In genomic region chr14:104816678-104816945, GRCh38 we compare ENCODE assay signal across 8 cellular contexts. TPM values are rescaled to one million over a fixed set of nuclear protein-coding genes. Genes with fewer than 3 reads are reported as not detected.
DNase-seq lines count a peak whose midpoint lies in the region; ATAC-seq, FAIRE-seq and TF ChIP-seq lines count a peak whose summit lies in the region.

No MANE protein-coding gene starts in this region.

- H3K36me3 ChIP-seq in BLaER1 treated with 17β-estradiol and CSF1 and Interleukin-3, amounts not matched to agents 10 nM and 100 nM, result peaks cover 0 to 12% (median 9%) of the 10 kb centered on the region in 11 experiments; a peak in 12 of 22 replicates
- no peaks in the 10 kb centered on the region for H3K36me3 ChIP-seq in colonic mucosa

- peaks cover 0 to 13% (median 0%) of the 10 kb centered on the region in 11 experiments; a peak in 8 of 22 replicates for H4K20me1 ChIP-seq in BLaER1 treated with 17β-estradiol and CSF1 and Interleukin-3, amounts not matched to agents 10 nM and 100 nM

- no peak for ATAC-seq in natural killer cell treated with Interleukin-12 subunit alpha and Interleukin-12 subunit beta and Interleukin-15 and Interleukin-18, amount 100 ng/mL, for 72 hours
- ATAC-seq in HG03565 (IDR thresholded peaks at IDR 0.05; ENCODE audit: unreplicated experiment), result no peak

- peak overlapping the region; percentile 94 to 95 (median 94) for H3K27ac Mint-ChIP-seq in IgD-negative memory B cell
- H3K27ac Mint-ChIP-seq in natural killer cell treated with Interleukin-12 subunit alpha and Interleukin-12 subunit beta and Interleukin-15 and Interleukin-18, amount 100 ng/mL, for 72 hours, result peak overlapping the region; percentile 81 to 84

- H3K27me3 Mint-ChIP-seq in IgD-negative memory B cell, result no peaks in the 10 kb centered on the region
- no peaks in the 10 kb centered on the region for H3K27me3 Mint-ChIP-seq in natural killer cell treated with Interleukin-12 subunit alpha and Interleukin-12 subunit beta and Interleukin-15 and Interleukin-18, amount 100 ng/mL, for 72 hours

- no peaks in the 10 kb centered on the region for H3K27me3 ChIP-seq in BLaER1 treated with 17β-estradiol and CSF1 and Interleukin-3, amounts not matched to agents 10 nM and 100 nM
- no peaks in the 10 kb centered on the region for H3K27me3 ChIP-seq in colonic mucosa

- H3K4me1 ChIP-seq in BLaER1 treated with 17β-estradiol and CSF1 and Interleukin-3, amounts not matched to agents 10 nM and 100 nM, result peaks cover 25 to 35% (median 29%) of the 10 kb centered on the region in 10 experiments
- H3K4me1 ChIP-seq in colonic mucosa, result peaks cover 7% of the 10 kb centered on the region

- H3K36me3 Mint-ChIP-seq in IgD-negative memory B cell, result peaks cover 2% of the 10 kb centered on the region
- H3K36me3 Mint-ChIP-seq in natural killer cell treated with Interleukin-12 subunit alpha and Interleukin-12 subunit beta and Interleukin-15 and Interleukin-18, amount 100 ng/mL, for 72 hours, result no peaks in the 10 kb centered on the region

- no peak for FAIRE-seq in HTR-8/SVneo (lab: Jason Lieb, UNC)

- H3K9ac ChIP-seq in BLaER1 treated with 17β-estradiol and CSF1 and Interleukin-3, amounts not matched to agents 10 nM and 100 nM, result peak overlapping the region; percentile 80 to 99 (median 93)
- H3K9ac ChIP-seq in colonic mucosa (ENCODE audit: low read depth in 2 of 2, low read length in 2 of 2), result peak overlapping the region; percentile 76 to 96

- no peaks in the 10 kb centered on the region for H3K9me3 Mint-ChIP-seq in IgD-negative memory B cell
- H3K9me3 Mint-ChIP-seq in natural killer cell treated with Interleukin-12 subunit alpha and Interleukin-12 subunit beta and Interleukin-15 and Interleukin-18, amount 100 ng/mL, for 72 hours, result no peaks in the 10 kb centered on the region

- DNase-seq in colonic mucosa (no peak), germinal center (ENCODE audit: low spot score) (no peak), HTR-8/SVneo (ENCODE audit: insufficient read length, low spot score) (no peak), SK-N-DZ (ENCODE audit: low spot score) (no peak)
- no peak for DNase-seq in natural killer cell treated with Interleukin-12 subunit alpha and Interleukin-12 subunit beta and Interleukin-15 and Interleukin-18, amount 100 ng/mL, for 72 hours (ENCODE audit: low spot score)

- peak overlapping the region; percentile 92 to 97 (median 94) for H3K4me3 Mint-ChIP-seq in IgD-negative memory B cell
- H3K4me3 Mint-ChIP-seq in natural killer cell treated with Interleukin-12 subunit alpha and Interleukin-12 subunit beta and Interleukin-15 and Interleukin-18, amount 100 ng/mL, for 72 hours, result peak overlapping the region; percentile 91

- H3K27ac ChIP-seq in BLaER1 treated with 17β-estradiol and CSF1 and Interleukin-3, amounts not matched to agents 10 nM and 100 nM, result peak overlapping the region; percentile 52 to 99 (median 95)
- peak overlapping the region; percentile 97 for H3K27ac ChIP-seq in colonic mucosa

- intact Hi-C loops in colonic mucosa (cut with DNase I), result no loop called here

- H3K4me2 ChIP-seq in BLaER1 treated with 17β-estradiol and CSF1 and Interleukin-3, amounts not matched to agents 10 nM and 100 nM, result peak overlapping the region; percentile 96 to 100 (median 98)

- H3K9me3 ChIP-seq in BLaER1 treated with 17β-estradiol and CSF1 and Interleukin-3, amounts not matched to agents 10 nM and 100 nM (replicated peaks in 1 of 11), result peaks cover 0 to 8% (median 7%) of the 10 kb centered on the region in 11 experiments; a peak in 10 of 22 replicates
- no peaks in the 10 kb centered on the region for H3K9me3 ChIP-seq in colonic mucosa

- H3K4me3 ChIP-seq in BLaER1 treated with 17β-estradiol and CSF1 and Interleukin-3, amounts not matched to agents 10 nM and 100 nM, result peak overlapping the region; percentile 70 to 97 (median 86)
- peak overlapping the region; percentile 86 for H3K4me3 ChIP-seq in colonic mucosa

- peaks cover 7 to 17% (median 14%) of the 10 kb centered on the region in 3 donors for H3K4me1 Mint-ChIP-seq in IgD-negative memory B cell
- peaks cover 4 to 14% of the 10 kb centered on the region in 2 donors for H3K4me1 Mint-ChIP-seq in natural killer cell treated with Interleukin-12 subunit alpha and Interleukin-12 subunit beta and Interleukin-15 and Interleukin-18, amount 100 ng/mL, for 72 hours (ENCODE audit: low read depth in 2 of 2)

- no peak for TF ChIP-seq CTCF in colonic mucosa (IDR thresholded peaks at IDR 0.05)

RNA-seq across cellular contexts. Expression of gene ZBTB42, which starts 15.7 kb away (rescaled TPM):
- 1.0 TPM for polyA plus RNA-seq in IgD-negative memory B cell
- total RNA-seq in colonic mucosa, result 1 to 10 TPM; 6.6 to 7.0 TPM
- 1 to 10 TPM; 1.3 to 3.0 TPM for total RNA-seq in natural killer cell treated with Interleukin-12 subunit alpha and Interleukin-12 subunit beta and Interleukin-15 and Interleukin-18, amount 100 ng/mL, for 72 hours
- polyA plus RNA-seq in SK-N-DZ (2014; cell fraction: cytosol; rRNA removed), result 0.92 and 1.4 TPM in 2 replicates
- polyA plus RNA-seq in SK-N-DZ (2014; cell fraction: nucleus; rRNA removed), result 0.95 and 1.6 TPM in 2 replicates

RNA-seq across cellular contexts. Expression of gene AKT1, which starts 21.1 kb away (rescaled TPM):
- polyA plus RNA-seq in IgD-negative memory B cell, result 8.2 TPM
- 100 to 1,000 TPM; 117 to 181 TPM for total RNA-seq in colonic mucosa
- 100 to 1,000 TPM; 128 to 229 TPM for total RNA-seq in natural killer cell treated with Interleukin-12 subunit alpha and Interleukin-12 subunit beta and Interleukin-15 and Interleukin-18, amount 100 ng/mL, for 72 hours
- polyA plus RNA-seq in SK-N-DZ (2014; cell fraction: cytosol; rRNA removed), result 70.4 and 70.8 TPM in 2 replicates
- polyA plus RNA-seq in SK-N-DZ (2014; cell fraction: nucleus; rRNA removed), result 137 and 171 TPM in 2 replicates

RNA-seq across cellular contexts. Expression of gene CEP170B, which starts 48.5 kb away (rescaled TPM):
- not detected for polyA plus RNA-seq in IgD-negative memory B cell
- 100 to 1,000 TPM in 1 of 2 donors, 10 to 100 TPM in 1; 57.2 to 110 TPM for total RNA-seq in colonic mucosa
- 1 to 10 TPM; 3.4 to 3.8 TPM for total RNA-seq in natural killer cell treated with Interleukin-12 subunit alpha and Interleukin-12 subunit beta and Interleukin-15 and Interleukin-18, amount 100 ng/mL, for 72 hours
- 1.6 and 2.8 TPM in 2 replicates for polyA plus RNA-seq in SK-N-DZ (2014; cell fraction: cytosol; rRNA removed)
- 7.4 and 8.4 TPM in 2 replicates for polyA plus RNA-seq in SK-N-DZ (2014; cell fraction: nucleus; rRNA removed)

Comparison
In these comparisons a context has a peak if more than half of its experiments do, and no peak if none do; other contexts are left out.
1. RNA of gene CEP170B, which starts 48.5 kb away (total RNA-seq): 57.2 to 110 TPM in colonic mucosa; 3.4 to 3.8 TPM in natural killer cell treated with Interleukin-12 subunit alpha and Interleukin-12 subunit beta and Interleukin-15 and Interleukin-18, amount 100 ng/mL, for 72 hours; every median in the first group is over 10 times any median in the second.